8 cellular contexts compared by ENCODE assay signal in genomic region chr11:102451693-102452460, GRCh38. TPM values are rescaled to one million over a fixed set of nuclear protein-coding genes. Genes with fewer than 3 reads are reported as not detected.
DNase-seq lines count a peak whose midpoint lies in the region; ATAC-seq and TF ChIP-seq lines count a peak whose summit lies in the region.

No MANE protein-coding gene starts in this region.

- DNase-seq in A673 (ENCODE audit: low spot score), result peak; percentile 83
- DNase-seq in NCI-H2171 (lab: John Stamatoyannopoulos, UW), result peak; percentile 24
- peak; percentile 86 for DNase-seq in activated CD4-positive, alpha-beta T cell treated with anti-CD3 and anti-CD28 coated beads for 48 hours
- peak; percentile 65 for DNase-seq in dermis blood vessel endothelial cell
- DNase-seq in lower lobe of right lung, result peak; percentile 80
- peak; percentile 55 to 73 (median 59) for DNase-seq in stimulated activated CD4-positive, alpha-beta T cell treated with anti-CD3 and anti-CD28 coated beads, TNF-alpha, amount 100 ng/mL, for 48 hours (ENCODE audit: low read depth in 3 of 3)

- H3K9me3 ChIP-seq in A673 (ENCODE audit: low read depth, low read length, poor library complexity, severe bottlenecking) (no peaks in the 10 kb centered on the region), lower lobe of right lung (no peaks in the 10 kb centered on the region)

- CTCF ChIA-PET in A673 (lab: Charles Lee), result interaction anchor here (0.6 kb wide), 1 partner anchor 14 kb away, joined by 4 read pairs; no protein-coding TSS in a partner anchor

- H3K4me3 ChIP-seq in A673 (ENCODE audit: low read depth, low read length, poor library complexity, severe bottlenecking) (peak overlapping the region; percentile 83), lower lobe of right lung (peak overlapping the region; percentile 94)

- intact Hi-C loops in A673 (cut with micrococcal nuclease; ENCODE audit: unreplicated experiment) (loop anchor here (5.0 kb wide), 1 partner anchor 105 kb away; the partner anchor contains the start of gene BIRC2), lower lobe of right lung (cut with DNase I) (no loop called here)

- no TSS peak for BruUV-seq in A673 (replicated peaks; lab: Mats Ljungman, UMichigan)

- no peaks in the 10 kb centered on the region for H3K27me3 ChIP-seq in A673 (replicated peaks; ENCODE audit: insufficient read depth, low read depth, low read length, poor library complexity)
- no peaks in the 10 kb centered on the region for H3K27me3 ChIP-seq in lower lobe of right lung (ENCODE audit: low read depth)

- TF ChIP-seq CTCF in A673 (conservative IDR thresholded peaks at IDR 0.05; ENCODE audit: low read depth, low read length) (peak; percentile 40), lower lobe of right lung (IDR thresholded peaks at IDR 0.05) (no peak)

- H3K4me1 ChIP-seq in A673 (ENCODE audit: insufficient read depth, low read length, poor library complexity, severe bottlenecking) (peaks cover 52% of the 10 kb centered on the region), lower lobe of right lung (peaks cover 71% of the 10 kb centered on the region)

- H3K36me3 ChIP-seq in A673 (ENCODE audit: insufficient read depth, low read length, poor library complexity, severe bottlenecking) (peaks cover 15% of the 10 kb centered on the region), lower lobe of right lung (peaks cover 13% of the 10 kb centered on the region)

- peak overlapping the region; percentile 89 for H3K27ac ChIP-seq in A673 (ENCODE audit: low read depth, low read length, poor library complexity, severe bottlenecking)
- H3K27ac ChIP-seq in lower lobe of right lung, result peak overlapping the region; percentile 93

- POLR2A ChIA-PET in A673 (lab: Charles Lee; ENCODE audit: low non-redundant PET), result interaction anchor here (0.7 kb wide), 1 partner anchor 24 kb away, joined by 4 read pairs; no protein-coding TSS in a partner anchor

- peak; percentile 32 for ATAC-seq in GM18508 (IDR thresholded peaks at IDR 0.05; ENCODE audit: insufficient read depth, unreplicated experiment)
- peak; percentile 48 for ATAC-seq in HG03039 (IDR thresholded peaks at IDR 0.05; ENCODE audit: unreplicated experiment)
- ATAC-seq in lower lobe of right lung, result peak; percentile 70 to 76

RNA-seq across cellular contexts. Expression of gene TMEM123, which starts 0.7 kb away (rescaled TPM):
- 210 and 214 TPM in 2 replicates for total RNA-seq in A673 (2021)
- 195 and 245 TPM in 2 replicates for total RNA-seq in dermis blood vessel endothelial cell
- 199 TPM for total RNA-seq in lower lobe of right lung

Comparison
In these comparisons a context has a peak if more than half of its experiments do, and no peak if none do; other contexts are left out.
1. Peak in every context shown above with its lines: DNase-seq, ATAC-seq, H3K4me3 ChIP-seq and H3K27ac ChIP-seq.
2. DNase-seq: peak in every context shown above with its lines; median percentile 86 in activated CD4-positive, alpha-beta T cell treated with anti-CD3 and anti-CD28 coated beads for 48 hours; 83 in A673; 80 in lower lobe of right lung; 65 in dermis blood vessel endothelial cell; 59 in stimulated activated CD4-positive, alpha-beta T cell treated with anti-CD3 and anti-CD28 coated beads, TNF-alpha, amount 100 ng/mL, for 48 hours; 24 in NCI-H2171.